In genomic region chr2:86284401-86284841, GRCh38 we compare ENCODE assay signal across 32 cellular contexts. TPM values are rescaled to one million over a fixed set of nuclear protein-coding genes. Genes with fewer than 3 reads are reported as not detected.
DNase-seq lines count a peak whose midpoint lies in the region; ATAC-seq and TF ChIP-seq lines count a peak whose summit lies in the region.
"Had no signal": no experiment of that assay in that cellular context is flagged by ENCODE, and none has a peak within 500 bp of the region (broad histone marks: within the 10 kb centered on the region; RNA-seq: fewer than 3 reads in every experiment).

No MANE protein-coding gene starts in this region.

- no peaks in the 10 kb centered on the region for H3K36me3 Mint-ChIP-seq in Caco-2 (ENCODE audit: insufficient read depth, unreplicated experiment)
- H3K36me3 Mint-ChIP-seq: natural killer cell had no signal

- H3K4me2 ChIP-seq in IMR-90 (ENCODE audit: low read depth, low read length) = no peak overlapping the region
- H3K4me2 ChIP-seq in parathyroid adenoma (ENCODE audit: low read length) = peak overlapping the region; percentile 16

- POLR2A ChIA-PET in IMR-90 (lab: Charles Lee; ENCODE audit: unreplicated experiment) = no interaction called here
- POLR2A ChIA-PET in Caco-2 (lab: Charles Lee) = interaction anchor here (0.5 kb wide), 1 partner anchor 135 kb away, joined by 3 read pairs; no protein-coding TSS in a partner anchor

- H3K4me3 ChIP-seq in IMR-90 (ENCODE audit: insufficient read depth, low read depth, low read length) (no peak overlapping the region), gastroesophageal sphincter (no peak overlapping the region), parathyroid adenoma (ENCODE audit: low read depth, low read length) (no peak overlapping the region), Caco-2 (ENCODE audit: low read depth, low read length) (no peak overlapping the region)
- H3K4me3 ChIP-seq: esophagus squamous epithelium, HAP-1, lung, Peyer's patch, prostate gland, vagina had no signal

- no peak overlapping the region for H3K9ac ChIP-seq in IMR-90 (ENCODE audit: low read depth, low read length)
- H3K9ac ChIP-seq in parathyroid adenoma = no peak overlapping the region

- H3K56ac ChIP-seq in IMR-90 (ENCODE audit: extremely low read depth, insufficient read depth, low read length) = no peak overlapping the region

- dilution Hi-C loops in IMR-90 (cut with HindIII; ENCODE audit: low sequenced_read_pairs, unreplicated experiment) = no loop called here

- intact Hi-C loops in IMR-90 (cut with micrococcal nuclease) = no loop called here
- intact Hi-C loops in Caco-2 (cut with micrococcal nuclease; ENCODE audit: unreplicated experiment) = no loop called here

- peak overlapping the region; percentile 19 for H2AK9ac ChIP-seq in IMR-90 (replicated peaks; ENCODE audit: low read depth, low read length, poor library complexity)

- H3K4me1 ChIP-seq in IMR-90 (ENCODE audit: control insufficient read depth, insufficient read depth, low read length) = no peaks in the 10 kb centered on the region; the same call in 1 of the 2 replicates
- peaks cover 10 to 68% (median 31%) of the 10 kb centered on the region in 3 donors for H3K4me1 ChIP-seq in gastroesophageal sphincter
- peaks cover 39% of the 10 kb centered on the region for H3K4me1 ChIP-seq in parathyroid adenoma
- H3K4me1 ChIP-seq in Caco-2 = no peaks in the 10 kb centered on the region
- H3K4me1 ChIP-seq: BE2C, prostate gland, vagina had no signal

- H4K8ac ChIP-seq in IMR-90 (ENCODE audit: low read depth in 2 of 2, low read length in 2 of 2) = no peak overlapping the region

- no peak for TF ChIP-seq EP300 in gastroesophageal sphincter (IDR thresholded peaks at IDR 0.05)

- no peak overlapping the region for H2BK20ac ChIP-seq in IMR-90 (ENCODE audit: low read depth, low read length)

- no peak overlapping the region for H2BK120ac ChIP-seq in IMR-90 (ENCODE audit: low read depth, low read length)

- in situ Hi-C loops in IMR-90 (cut with MboI; ENCODE audit: low sequenced_read_pairs) = no loop called here

- H3K27ac Mint-ChIP-seq in Caco-2 (ENCODE audit: unreplicated experiment) = no peak overlapping the region
- H3K27ac Mint-ChIP-seq: natural killer cell had no signal

- H2BK5ac ChIP-seq in IMR-90 (ENCODE audit: low read depth, low read length, poor library complexity, severe bottlenecking) = no peak overlapping the region

- no peak overlapping the region for H3K4me3 Mint-ChIP-seq in Caco-2 (ENCODE audit: unreplicated experiment)
- H3K4me3 Mint-ChIP-seq: natural killer cell had no signal

- DNase-seq in IMR-90 (no peak), left kidney (ENCODE audit: low read depth, low spot score) (peak; percentile 57), middle frontal gyrus (ENCODE audit: extremely low spot score, low spot score) (no peak), NAMALWA (ENCODE audit: low spot score) (no peak), amniotic stem cell (lab: John Stamatoyannopoulos, UW) (no peak), Caco-2 (no peak)
- DNase-seq: activated gamma-delta T cell; amygdala; BE2C; COR-L47; DND-41; effector CD4-positive, alpha-beta T cell; esophagus squamous epithelium; glutamatergic neuron; Karpas-422; natural killer cell; NCI-H1092 treated with DMSO at 0.1 percent for 48 hours; NCI-H2029; NCI-H345; NK-92 treated with Interleukin-12 subunit alpha and Interleukin-12 subunit beta, amount 100 ng/mL, for 24 hours; Peyer's patch; stimulated activated CD4-positive, alpha-beta T cell treated with anti-CD3 and anti-CD28 coated beads, Interleukin-12 subunit alpha, Interleukin-12 subunit beta, amount 100 ng/mL, for 4 hours; substantia nigra; T-helper 2 cell had no signal

- no peak for TF ChIP-seq POLR2A in IMR-90 (IDR thresholded peaks at IDR 0.05; ENCODE audit: low read depth, low read length)
- no peak for TF ChIP-seq POLR2A in gastroesophageal sphincter (IDR thresholded peaks at IDR 0.05)

- no peaks in the 10 kb centered on the region for H4K20me1 ChIP-seq in IMR-90 (ENCODE audit: insufficient read depth, low read length)

- no peaks in the 10 kb centered on the region for H3K9me3 Mint-ChIP-seq in Caco-2 (ENCODE audit: unreplicated experiment)
- H3K9me3 Mint-ChIP-seq: natural killer cell had no signal

- H3K36me3 ChIP-seq in IMR-90 (ENCODE audit: control insufficient read depth, insufficient read depth, low read length) = no peaks in the 10 kb centered on the region
- no peaks in the 10 kb centered on the region for H3K36me3 ChIP-seq in gastroesophageal sphincter
- no peaks in the 10 kb centered on the region for H3K36me3 ChIP-seq in parathyroid adenoma (ENCODE audit: control insufficient read depth, insufficient read depth, low read length)
- no peaks in the 10 kb centered on the region for H3K36me3 ChIP-seq in Caco-2 (ENCODE audit: control insufficient read depth, insufficient read depth, low read length)
- H3K36me3 ChIP-seq: BE2C, esophagus squamous epithelium, HAP-1, Peyer's patch, prostate gland, vagina had no signal

- H3K79me1 ChIP-seq in IMR-90 (ENCODE audit: low read depth in 1 of 2, low read length in 2 of 2) = no peaks in the 10 kb centered on the region

- BruUV-seq in IMR-90 (replicated peaks; lab: Mats Ljungman, UMichigan) (no TSS peak), Caco-2 (replicated peaks; lab: Mats Ljungman, UMichigan) (no TSS peak)

- WGBS in IMR-90 (ENCODE audit: extremely low coverage in 2 of 2, insufficient read length in 1 of 2), 2 experiments = no CpG with 5 or more reads among the region's 12 CpGs
- WGBS in gastroesophageal sphincter (ENCODE audit: low coverage in 1 of 2), 2 donors = 50% methylated on average over 7 of the region's 12 CpGs; no CpG with 5 or more reads in 1 of the 2 donors

- no peak overlapping the region for H2AK5ac ChIP-seq in IMR-90 (ENCODE audit: low read depth, low read length)

- H3K4ac ChIP-seq in IMR-90 (ENCODE audit: low read depth, low read length) = no peak overlapping the region

- TF ChIP-seq CTCF in IMR-90 (conservative IDR thresholded peaks at IDR 0.05; ENCODE audit: low read depth, low read length) (no peak), gastroesophageal sphincter (IDR thresholded peaks at IDR 0.05) (no peak), parathyroid adenoma (IDR thresholded peaks at IDR 0.05) (no peak), Caco-2 (IDR thresholded peaks at IDR 0.05; ENCODE audit: insufficient read depth in 1 of 2, low read depth in 1 of 2, low read length in 1 of 2, severe bottlenecking in 1 of 2, unreplicated experiment in 1 of 2) (no peak)

- H3K9me3 ChIP-seq in IMR-90 (ENCODE audit: control insufficient read depth, insufficient read depth, low read length) (no peaks in the 10 kb centered on the region), gastroesophageal sphincter (no peaks in the 10 kb centered on the region), parathyroid adenoma (ENCODE audit: control insufficient read depth, low read length) (no peaks in the 10 kb centered on the region), Caco-2 (no peaks in the 10 kb centered on the region)
- H3K9me3 ChIP-seq: BE2C, esophagus squamous epithelium, HAP-1, Peyer's patch, prostate gland, vagina had no signal

- H3K14ac ChIP-seq in IMR-90 (replicated peaks; ENCODE audit: low read depth, low read length) = no peak overlapping the region

- H3K27ac ChIP-seq in IMR-90 (ENCODE audit: insufficient read depth, low read length) (no peak overlapping the region), gastroesophageal sphincter (peak overlapping the region in 3 of 4 donors; percentile 78 to 88 (median 83)), parathyroid adenoma (peak overlapping the region; percentile 85)
- H3K27ac ChIP-seq: esophagus squamous epithelium, prostate gland, vagina, VCaP had no signal

- H3K27me3 Mint-ChIP-seq in Caco-2 (ENCODE audit: insufficient read depth, unreplicated experiment) = no peaks in the 10 kb centered on the region

- H3K9me1 ChIP-seq in IMR-90 (ENCODE audit: insufficient read depth, low read length) = peaks cover 3% of the 10 kb centered on the region; the same call in 1 of the 2 replicates

- H4K5ac ChIP-seq in IMR-90 (ENCODE audit: low read depth, low read length) = no peak overlapping the region

- H3K18ac ChIP-seq in IMR-90 (ENCODE audit: low read depth, low read length) = no peak overlapping the region

- no peaks in the 10 kb centered on the region for H3K79me2 ChIP-seq in parathyroid adenoma

- no peak overlapping the region for H2BK15ac ChIP-seq in IMR-90 (ENCODE audit: low read depth, low read length)

- H3K27me3 ChIP-seq in IMR-90 (ENCODE audit: control insufficient read depth, insufficient read depth, low read length) (peaks cover 39% of the 10 kb centered on the region), gastroesophageal sphincter (no peaks in the 10 kb centered on the region), parathyroid adenoma (ENCODE audit: control insufficient read depth, insufficient read depth, low read length) (no peaks in the 10 kb centered on the region), Caco-2 (replicated peaks; ENCODE audit: control insufficient read depth, insufficient read depth, low read length) (no peaks in the 10 kb centered on the region)
- H3K27me3 ChIP-seq: BE2C, esophagus squamous epithelium, Peyer's patch, vagina had no signal

- H3K4me1 Mint-ChIP-seq in Caco-2 (ENCODE audit: low read depth, unreplicated experiment) = no peaks in the 10 kb centered on the region
- H3K4me1 Mint-ChIP-seq: natural killer cell had no signal

- TF ChIP-seq RAD21 in IMR-90 (IDR thresholded peaks at IDR 0.05; ENCODE audit: low read length) = no peak

- H4K91ac ChIP-seq in IMR-90 (ENCODE audit: insufficient read depth, low read depth, low read length) = no peak overlapping the region

- CTCF ChIA-PET in IMR-90 (lab: Yijun Ruan, JAX) (no interaction called here), Caco-2 (lab: Charles Lee) (no interaction called here)

- no peak overlapping the region for H2AFZ ChIP-seq in IMR-90 (replicated peaks; ENCODE audit: low read length, poor library complexity)
- H2AFZ ChIP-seq in parathyroid adenoma = peak overlapping the region; percentile 94

- no peak overlapping the region for H3K23ac ChIP-seq in IMR-90 (ENCODE audit: low read depth, low read length)

- no peak for ATAC-seq in IMR-90 (ENCODE audit: low read depth)
- ATAC-seq in gastroesophageal sphincter = peak; percentile 16
- ATAC-seq: natural killer cell had no signal

TF ChIP-seq in IMR-90, 13 proteins besides CTCF, POLR2A, EP300 and RAD21 (continues in another document):
- TF ChIP-seq RCOR1 (IDR thresholded peaks at IDR 0.05; ENCODE audit: insufficient replicate concordance, low read length) (no peak), FOS (IDR thresholded peaks at IDR 0.05; ENCODE audit: low read depth, low read length) (no peak), MAFK (IDR thresholded peaks at IDR 0.05; ENCODE audit: low read depth, low read length) (no peak)

RNA-seq across cellular contexts. Expression of gene REEP1, which starts 53.0 kb away (rescaled TPM):
- total RNA-seq in IMR-90 (2012; rRNA removed) (under 0.01 TPM in 2 replicates), gastroesophageal sphincter (100 to 1,000 TPM in 1 of 4 donors, 10 to 100 TPM in 3; 22.9 to 107 (median 70.7) TPM), Caco-2 (2022) (14.9 and 16.6 TPM in 2 replicates)
- 0.03 TPM in 1 of 2 replicates, not detected in the other for polyA plus RNA-seq in IMR-90 (2012; rRNA removed)
- 0.03 and 0.13 TPM in 2 replicates for polyA plus RNA-seq in IMR-90 (2012; cell fraction: cytosol; rRNA removed)
- 0.06 TPM in 1 of 2 replicates, not detected in the other for polyA plus RNA-seq in IMR-90 (2012; cell fraction: nucleus; rRNA removed; ENCODE audit: low replicate concordance)
- total RNA-seq: HT1080 had no signal

Comparison
In these comparisons a context has a peak if more than half of its experiments do, and no peak if none do; other contexts are left out.
1. RNA of gene REEP1, which starts 53.0 kb away (total RNA-seq): 22.9 to 107 TPM in gastroesophageal sphincter and 14.9 to 16.6 TPM in Caco-2; under 0.01 TPM in IMR-90; every median in the first group is over 10 times any median in the second.